In the genomic region with DNA sequence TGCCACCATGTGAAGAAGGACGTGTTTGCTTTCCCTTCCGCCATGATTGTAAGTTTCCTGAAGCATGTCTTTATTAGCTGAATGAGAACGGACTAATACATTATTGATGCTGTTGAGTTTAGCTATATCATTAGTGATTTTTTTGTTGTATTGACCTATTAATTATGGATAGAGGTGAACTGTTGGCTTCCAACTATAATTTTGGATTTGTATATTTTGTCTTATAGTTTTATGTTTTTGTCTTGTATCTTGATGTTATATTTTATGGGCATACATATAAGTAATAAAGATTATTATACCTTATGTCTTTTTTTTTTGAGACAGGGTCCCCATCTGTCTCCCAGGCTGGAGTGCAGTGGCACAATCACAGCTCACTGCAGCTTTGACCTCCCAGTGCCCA, we compare ENCODE assay signal across 6 cellular contexts.
"Had no signal": no experiment of that assay in that cellular context is flagged by ENCODE, and none has a peak within 500 bp of the region (broad histone marks: within the 10 kb centered on the region; RNA-seq: fewer than 3 reads in every experiment).

No MANE protein-coding gene starts in this region.

- ATAC-seq: HCT116 had no signal

- DNase-seq: GM23248, GOT3, H7, IMR-90 had no signal

- H3K27ac ChIP-seq: GM23248 had no signal

- H3K4me3 ChIP-seq: GM23248, HAP-1 had no signal

- H3K4me1 ChIP-seq: HAP-1 had no signal
